In genomic region chr17:78993241-78993956, GRCh38 we compare ENCODE assay signal across 1 cellular context.
TF ChIP-seq lines count a peak whose summit lies in the region.

No MANE protein-coding gene starts in this region.

TF ChIP-seq in HepG2, 621 proteins besides CTCF, POLR2A, EP300 and RAD21 (continued from another document):
- TF ChIP-seq, protein P1, sequence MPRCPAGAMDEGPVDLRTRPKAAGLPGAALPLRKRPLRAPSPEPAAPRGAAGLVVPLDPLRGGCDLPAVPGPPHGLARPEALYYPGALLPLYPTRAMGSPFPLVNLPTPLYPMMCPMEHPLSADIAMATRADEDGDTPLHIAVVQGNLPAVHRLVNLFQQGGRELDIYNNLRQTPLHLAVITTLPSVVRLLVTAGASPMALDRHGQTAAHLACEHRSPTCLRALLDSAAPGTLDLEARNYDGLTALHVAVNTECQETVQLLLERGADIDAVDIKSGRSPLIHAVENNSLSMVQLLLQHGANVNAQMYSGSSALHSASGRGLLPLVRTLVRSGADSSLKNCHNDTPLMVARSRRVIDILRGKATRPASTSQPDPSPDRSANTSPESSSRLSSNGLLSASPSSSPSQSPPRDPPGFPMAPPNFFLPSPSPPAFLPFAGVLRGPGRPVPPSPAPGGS (CRISPR knock-in tag; IDR thresholded peaks at IDR 0.05) = no peak
- TF ChIP-seq ZNF598 (CRISPR knock-in tag; IDR thresholded peaks at IDR 0.05; ENCODE audit: borderline replicate concordance) = 0 out of 2 replicates have a peak, but pooled peaks have one; percentile 73
- TF ChIP-seq, protein P2, sequence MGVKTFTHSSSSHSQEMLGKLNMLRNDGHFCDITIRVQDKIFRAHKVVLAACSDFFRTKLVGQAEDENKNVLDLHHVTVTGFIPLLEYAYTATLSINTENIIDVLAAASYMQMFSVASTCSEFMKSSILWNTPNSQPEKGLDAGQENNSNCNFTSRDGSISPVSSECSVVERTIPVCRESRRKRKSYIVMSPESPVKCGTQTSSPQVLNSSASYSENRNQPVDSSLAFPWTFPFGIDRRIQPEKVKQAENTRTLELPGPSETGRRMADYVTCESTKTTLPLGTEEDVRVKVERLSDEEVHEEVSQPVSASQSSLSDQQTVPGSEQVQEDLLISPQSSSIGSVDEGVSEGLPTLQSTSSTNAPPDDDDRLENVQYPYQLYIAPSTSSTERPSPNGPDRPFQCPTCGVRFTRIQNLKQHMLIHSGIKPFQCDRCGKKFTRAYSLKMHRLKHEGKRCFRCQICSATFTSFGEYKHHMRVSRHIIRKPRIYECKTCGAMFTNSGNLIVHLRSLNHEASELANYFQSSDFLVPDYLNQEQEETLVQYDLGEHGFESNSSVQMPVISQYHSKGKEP (CRISPR knock-in tag; IDR thresholded peaks at IDR 0.05) = no peak
- TF ChIP-seq ZNF136 (CRISPR knock-in tag; IDR thresholded peaks at IDR 0.05; ENCODE audit: low read depth) = 0 out of 2 replicates have a peak, but pooled peaks have one; percentile 47
- TF ChIP-seq, protein P3, sequence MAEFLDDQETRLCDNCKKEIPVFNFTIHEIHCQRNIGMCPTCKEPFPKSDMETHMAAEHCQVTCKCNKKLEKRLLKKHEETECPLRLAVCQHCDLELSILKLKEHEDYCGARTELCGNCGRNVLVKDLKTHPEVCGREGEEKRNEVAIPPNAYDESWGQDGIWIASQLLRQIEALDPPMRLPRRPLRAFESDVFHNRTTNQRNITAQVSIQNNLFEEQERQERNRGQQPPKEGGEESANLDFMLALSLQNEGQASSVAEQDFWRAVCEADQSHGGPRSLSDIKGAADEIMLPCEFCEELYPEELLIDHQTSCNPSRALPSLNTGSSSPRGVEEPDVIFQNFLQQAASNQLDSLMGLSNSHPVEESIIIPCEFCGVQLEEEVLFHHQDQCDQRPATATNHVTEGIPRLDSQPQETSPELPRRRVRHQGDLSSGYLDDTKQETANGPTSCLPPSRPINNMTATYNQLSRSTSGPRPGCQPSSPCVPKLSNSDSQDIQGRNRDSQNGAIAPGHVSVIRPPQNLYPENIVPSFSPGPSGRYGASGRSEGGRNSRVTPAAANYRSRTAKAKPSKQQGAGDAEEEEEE (CRISPR knock-in tag; IDR thresholded peaks at IDR 0.05; ENCODE audit: borderline replicate concordance) = no peak
- no peak for TF ChIP-seq SMARCC2 (IDR thresholded peaks at IDR 0.05)
- TF ChIP-seq, protein P4, sequence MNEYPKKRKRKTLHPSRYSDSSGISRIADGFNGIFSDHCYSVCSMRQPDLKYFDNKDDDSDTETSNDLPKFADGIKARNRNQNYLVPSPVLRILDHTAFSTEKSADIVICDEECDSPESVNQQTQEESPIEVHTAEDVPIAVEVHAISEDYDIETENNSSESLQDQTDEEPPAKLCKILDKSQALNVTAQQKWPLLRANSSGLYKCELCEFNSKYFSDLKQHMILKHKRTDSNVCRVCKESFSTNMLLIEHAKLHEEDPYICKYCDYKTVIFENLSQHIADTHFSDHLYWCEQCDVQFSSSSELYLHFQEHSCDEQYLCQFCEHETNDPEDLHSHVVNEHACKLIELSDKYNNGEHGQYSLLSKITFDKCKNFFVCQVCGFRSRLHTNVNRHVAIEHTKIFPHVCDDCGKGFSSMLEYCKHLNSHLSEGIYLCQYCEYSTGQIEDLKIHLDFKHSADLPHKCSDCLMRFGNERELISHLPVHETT (CRISPR knock-in tag; conservative IDR thresholded peaks at IDR 0.05) = no peak
